In genomic region chr2:154452906-154453493, GRCh38 we compare ENCODE assay signal across 8 cellular contexts.
DNase-seq lines count a peak whose midpoint lies in the region; ATAC-seq and TF ChIP-seq lines count a peak whose summit lies in the region.

No MANE protein-coding gene starts in this region.

- H3K4me3 ChIP-seq in SU-DHL-6 (ENCODE audit: insufficient read depth, low read length, poor library complexity, severe bottlenecking) (no peak overlapping the region), left lung (no peak overlapping the region)

- no peak overlapping the region for H3K9ac ChIP-seq in SU-DHL-6 (ENCODE audit: low read length)

- TF ChIP-seq CTCF in SU-DHL-6 (IDR thresholded peaks at IDR 0.05; ENCODE audit: insufficient read depth, low read length, poor library complexity, severe bottlenecking), result peak; percentile 46
- TF ChIP-seq CTCF in left lung (IDR thresholded peaks at IDR 0.05), result peak in 1 of 2 donors; percentile 25

- no peaks in the 10 kb centered on the region for H3F3A ChIP-seq in SU-DHL-6 (ENCODE audit: insufficient read depth)

- H3K9me3 ChIP-seq in SU-DHL-6 (ENCODE audit: insufficient read depth, low read length), result no peaks in the 10 kb centered on the region
- H3K9me3 ChIP-seq in left lung, result no peaks in the 10 kb centered on the region

- no peaks in the 10 kb centered on the region for H3K9me2 ChIP-seq in SU-DHL-6 (replicated peaks; ENCODE audit: insufficient read depth, low read length)

- no peaks in the 10 kb centered on the region for H3K36me3 ChIP-seq in SU-DHL-6 (ENCODE audit: low read length)
- H3K36me3 ChIP-seq in left lung, result no peaks in the 10 kb centered on the region

- no peaks in the 10 kb centered on the region for H4K20me1 ChIP-seq in SU-DHL-6 (ENCODE audit: low read depth, low read length)

- H2AFZ ChIP-seq in SU-DHL-6 (ENCODE audit: low read depth, low read length, severe bottlenecking), result peak overlapping the region; percentile 63

- DNase-seq in SIG-M5 treated with dmso at 0.1 percent for 504 hours (lab: John Stamatoyannopoulos, UW; ENCODE audit: unreplicated experiment) (peak; percentile 46), SIG-M5 (lab: John Stamatoyannopoulos, UW) (no peak), HK-2 (ENCODE audit: unreplicated experiment) (peak; percentile 2), left lung (no peak), GM19240 (ENCODE audit: insufficient read length, low spot score) (no peak), NCI-H1436 (lab: John Stamatoyannopoulos, UW) (no peak)
- no peak for DNase-seq in stimulated activated CD4-positive, alpha-beta T cell treated with anti-CD3 and anti-CD28 coated beads, Interleukin-15, amount 100 ng/mL, for 24 hours

- no peaks in the 10 kb centered on the region for H3K4me1 ChIP-seq in left lung

- intact Hi-C loops in left lung (cut with DNase I), result no loop called here

- H3K27me3 ChIP-seq in SU-DHL-6 (ENCODE audit: low read length) (no peaks in the 10 kb centered on the region), left lung (no peaks in the 10 kb centered on the region)

- H3K27ac ChIP-seq in SU-DHL-6 (ENCODE audit: low read depth, low read length) (no peak overlapping the region), left lung (no peak overlapping the region)

- peak; percentile 72 for ATAC-seq in left lung

- no peaks in the 10 kb centered on the region for H3K79me2 ChIP-seq in SU-DHL-6 (ENCODE audit: insufficient read depth, low read length)

- no peak overlapping the region for H3K4me2 ChIP-seq in SU-DHL-6 (ENCODE audit: low read depth, low read length, poor library complexity, severe bottlenecking)

Comparison
In these comparisons a context has a peak if more than half of its experiments do, and no peak if none do; other contexts are left out.
1. DNase-seq: peak in SIG-M5 treated with dmso at 0.1 percent for 504 hours (single experiment) and HK-2 (single experiment); none in SIG-M5 (single experiment), left lung (0 of 2), GM19240 (single experiment), NCI-H1436 (single experiment) and stimulated activated CD4-positive, alpha-beta T cell treated with anti-CD3 and anti-CD28 coated beads, Interleukin-15, amount 100 ng/mL, for 24 hours (single experiment).